In the genomic region with DNA sequence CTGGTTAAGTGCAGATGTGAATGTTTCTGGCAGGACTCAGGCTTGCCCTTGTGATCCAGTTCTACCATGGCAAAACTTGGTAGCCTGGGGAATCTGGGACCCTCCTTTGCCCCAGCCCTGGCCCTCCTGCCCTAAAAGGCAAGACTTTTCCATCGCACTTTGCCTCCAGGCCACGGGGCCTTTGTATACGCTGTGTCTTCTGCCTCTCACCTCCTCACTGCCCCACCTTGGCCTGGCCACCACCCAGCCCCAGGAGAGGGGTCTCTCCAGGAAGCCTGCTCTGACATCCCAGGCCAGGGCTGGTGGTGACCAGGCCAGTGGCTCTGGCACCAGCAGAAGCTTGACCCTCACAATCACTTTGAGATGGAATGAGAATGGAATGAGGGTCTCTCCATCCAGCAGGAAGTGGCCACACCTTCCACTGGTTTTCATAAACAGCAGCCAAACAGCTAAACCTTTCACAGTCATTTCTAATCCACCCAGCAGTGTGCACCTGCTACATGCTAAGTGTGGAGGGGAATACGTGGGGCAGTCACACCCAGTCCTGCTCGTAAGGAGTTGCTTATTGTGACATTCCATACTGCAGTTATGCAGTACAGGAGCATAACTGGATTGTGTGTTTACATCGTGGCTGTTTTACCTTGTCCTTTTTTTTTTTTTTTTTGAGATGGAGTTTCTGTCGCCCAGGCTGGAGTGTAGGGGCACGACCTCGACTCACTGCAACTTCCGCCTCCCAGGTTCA, we compare ENCODE assay signal across 2 cellular contexts.
TF ChIP-seq lines count a peak whose summit lies in the region.

No MANE protein-coding gene starts in this region.

TF ChIP-seq in H1, 55 proteins besides CTCF, POLR2A, EP300 and RAD21:
- TF ChIP-seq HDAC2 (IDR thresholded peaks at IDR 0.05; ENCODE audit: borderline replicate concordance in 1 of 2, low read depth in 2 of 2, low read length in 2 of 2), result no peak
- no peak for TF ChIP-seq KDM4A (IDR thresholded peaks at IDR 0.05; ENCODE audit: low read depth, low read length, severe bottlenecking)
- TF ChIP-seq POU5F1 (IDR thresholded peaks at IDR 0.05; ENCODE audit: low read depth, low read length), result no peak
- TF ChIP-seq, protein P1, sequence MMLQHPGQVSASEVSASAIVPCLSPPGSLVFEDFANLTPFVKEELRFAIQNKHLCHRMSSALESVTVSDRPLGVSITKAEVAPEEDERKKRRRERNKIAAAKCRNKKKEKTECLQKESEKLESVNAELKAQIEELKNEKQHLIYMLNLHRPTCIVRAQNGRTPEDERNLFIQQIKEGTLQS (IDR thresholded peaks at IDR 0.05; ENCODE audit: insufficient read depth, low read depth, low read length), result no peak
- no peak for TF ChIP-seq CEBPB (IDR thresholded peaks at IDR 0.05; ENCODE audit: low read depth, low read length)
- TF ChIP-seq SIN3A (conservative IDR thresholded peaks at IDR 0.05 in 1 of 2, IDR thresholded peaks at IDR 0.05 in 1 of 2; ENCODE audit: low read depth in 1 of 2, low read length in 2 of 2), result no peak
- no peak for TF ChIP-seq GABPA (IDR thresholded peaks at IDR 0.05; ENCODE audit: borderline replicate concordance, insufficient read depth, low read length)
- TF ChIP-seq KDM5A (IDR thresholded peaks at IDR 0.05; ENCODE audit: low read length), result no peak
- TF ChIP-seq, protein P2, sequence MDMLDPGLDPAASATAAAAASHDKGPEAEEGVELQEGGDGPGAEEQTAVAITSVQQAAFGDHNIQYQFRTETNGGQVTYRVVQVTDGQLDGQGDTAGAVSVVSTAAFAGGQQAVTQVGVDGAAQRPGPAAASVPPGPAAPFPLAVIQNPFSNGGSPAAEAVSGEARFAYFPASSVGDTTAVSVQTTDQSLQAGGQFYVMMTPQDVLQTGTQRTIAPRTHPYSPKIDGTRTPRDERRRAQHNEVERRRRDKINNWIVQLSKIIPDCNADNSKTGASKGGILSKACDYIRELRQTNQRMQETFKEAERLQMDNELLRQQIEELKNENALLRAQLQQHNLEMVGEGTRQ (IDR thresholded peaks at IDR 0.05; ENCODE audit: low read length), result no peak
- no peak for TF ChIP-seq SAP30 (IDR thresholded peaks at IDR 0.05; ENCODE audit: insufficient read depth, insufficient replicate concordance, low read length)
- no peak for TF ChIP-seq SP4 (IDR thresholded peaks at IDR 0.05; ENCODE audit: low read length)
- no peak for TF ChIP-seq TAF1 (IDR thresholded peaks at IDR 0.05; ENCODE audit: low read depth, low read length)
- TF ChIP-seq RNF2 (IDR thresholded peaks at IDR 0.05; ENCODE audit: borderline replicate concordance, low read depth, low read length, missing control alignments, poor library complexity, severe bottlenecking), result no peak

TF ChIP-seq in GM12891, 5 proteins besides CTCF, POLR2A, EP300 and RAD21:
- TF ChIP-seq PAX5 (IDR thresholded peaks at IDR 0.05; ENCODE audit: insufficient read depth, low read length, severe bottlenecking) (no peak), POLR2AphosphoS5 (IDR thresholded peaks at IDR 0.05; ENCODE audit: low read depth, low read length) (no peak), TAF1 (IDR thresholded peaks at IDR 0.05; ENCODE audit: low read depth, low read length) (no peak)
